Comparison of ENCODE assay signal across 11 cellular contexts in the genomic region with DNA sequence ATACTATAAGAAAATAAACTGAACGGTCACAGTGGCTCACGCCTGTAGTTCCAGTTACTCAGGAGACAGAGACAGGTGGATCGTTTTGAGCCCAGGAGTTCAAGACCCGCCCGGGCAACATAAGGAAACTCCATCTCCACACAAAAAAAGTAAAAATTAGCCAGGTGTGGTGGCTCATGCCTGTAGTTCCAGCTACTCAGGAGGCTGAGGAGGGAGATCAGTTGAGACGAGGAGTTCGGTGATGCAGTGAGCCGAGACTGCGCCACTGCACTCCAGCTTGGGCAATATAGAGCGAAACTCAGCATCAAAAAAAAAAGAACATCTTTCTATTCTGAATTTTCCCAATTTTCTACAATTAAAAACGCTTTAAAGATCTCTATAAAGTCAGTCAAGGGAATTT. TPM values are rescaled to one million over a fixed set of nuclear protein-coding genes. Genes with fewer than 3 reads are reported as not detected.
A peak's percentile ranks its signal among the peaks of the same experiment; 100 is the strongest.
DNase-seq lines count a peak whose midpoint lies in the region; ATAC-seq, FAIRE-seq and TF ChIP-seq lines count a peak whose summit lies in the region.
"Had no signal": no experiment of that assay in that cellular context is flagged by ENCODE, and none has a peak within 500 bp of the region (broad histone marks: within the 10 kb centered on the region; RNA-seq: fewer than 3 reads in every experiment).

No MANE protein-coding gene starts in this region.

- intact Hi-C loops in activated T-helper 1 cell treated with anti-CD3 and anti-CD28 coated beads, Interleukin-12 subunit alpha, Interleukin-12 subunit beta, Interleukin-2, Interleukin-4 antibody, amounts not matched to agents 30 ng/mL and 10 ng/mL and 1 ng/mL, durations not matched to agents 14 hours and 24 hours and 36 hours (cut with micrococcal nuclease): no loop called here
- intact Hi-C loops in left ventricle myocardium superior (cut with micrococcal nuclease): no loop called here

- no peak for TF ChIP-seq RAD21 in A549 (conservative IDR thresholded peaks at IDR 0.05 in 1 of 2, IDR thresholded peaks at IDR 0.05 in 1 of 2)

- CTCF ChIA-PET in A549 (lab: Yijun Ruan, JAX): interaction anchor here (0.6 to 3.5 kb wide), 5 partner anchors 12 to 319 kb away, joined by 3 to 10 read pairs (median 4); no protein-coding TSS in a partner anchor

- no peak for FAIRE-seq in A549 (lab: Jason Lieb, UNC)

- no peak for TF ChIP-seq POLR2A in A549 (IDR thresholded peaks at IDR 0.05; ENCODE audit: low read length)

- no peak for DNase-seq in A549 (ENCODE audit: low read depth in 1 of 2, low spot score in 1 of 2)
- DNase-seq in GM12864 (ENCODE audit: low read depth): no peak
- DNase-seq in activated T-helper 1 cell treated with anti-CD3 and anti-CD28 coated beads, Interleukin-12 subunit alpha, Interleukin-12 subunit beta, Interleukin-2, Interleukin-4 antibody, amounts not matched to agents 30 ng/mL and 10 ng/mL and 1 ng/mL, durations not matched to agents 14 hours and 24 hours and 36 hours (ENCODE audit: low spot score): no peak
- DNase-seq in memory B cell (ENCODE audit: low spot score in 2 of 2): no peak
- DNase-seq in NCI-H2171 treated with DMSO at 0.1 percent for 48 hours (lab: John Stamatoyannopoulos, UW): no peak
- DNase-seq in left ventricle myocardium superior: no peak
- no peak for DNase-seq in GF-D8 (lab: John Stamatoyannopoulos, UW)
- DNase-seq: NCI-H2029 had no signal

- H3K4me3 ChIP-seq in A549: no peak overlapping the region; the same call in 2 of the 3 replicates
- H3K4me3 ChIP-seq in GM12864 (ENCODE audit: low read depth, low read length): peak overlapping the region; percentile 98

- H3K27ac ChIP-seq in A549: peak overlapping the region in 1 of 2 experiments; percentile 98; a peak in 2 of 6 replicates

- peak overlapping the region; percentile 41 for H3K4me3 Mint-ChIP-seq in activated T-helper 1 cell treated with anti-CD3 and anti-CD28 coated beads, Interleukin-12 subunit alpha, Interleukin-12 subunit beta, Interleukin-2, Interleukin-4 antibody, amounts not matched to agents 30 ng/mL and 10 ng/mL and 1 ng/mL, durations not matched to agents 14 hours and 24 hours and 36 hours
- peak overlapping the region; percentile 100 for H3K4me3 Mint-ChIP-seq in memory B cell

- peaks cover 2% of the 10 kb centered on the region for H3K27me3 Mint-ChIP-seq in activated T-helper 1 cell treated with anti-CD3 and anti-CD28 coated beads, Interleukin-12 subunit alpha, Interleukin-12 subunit beta, Interleukin-2, Interleukin-4 antibody, amounts not matched to agents 30 ng/mL and 10 ng/mL and 1 ng/mL, durations not matched to agents 14 hours and 24 hours and 36 hours (ENCODE audit: insufficient read depth)
- no peaks in the 10 kb centered on the region for H3K27me3 Mint-ChIP-seq in memory B cell

- 85% methylated on average over 11 of the region's 11 CpGs for WGBS in A549 (ENCODE audit: missing lambda C conversion rate)

- POLR2A ChIA-PET in A549 (lab: Yijun Ruan, JAX): interaction anchor here (0.5 to 2.3 kb wide), 3 partner anchors 15 to 201 kb away, joined by 3 to 12 read pairs (median 3); a partner anchor contains a TSS

- H3K27ac Mint-ChIP-seq in activated T-helper 1 cell treated with anti-CD3 and anti-CD28 coated beads, Interleukin-12 subunit alpha, Interleukin-12 subunit beta, Interleukin-2, Interleukin-4 antibody, amounts not matched to agents 30 ng/mL and 10 ng/mL and 1 ng/mL, durations not matched to agents 14 hours and 24 hours and 36 hours: no peak overlapping the region
- peak overlapping the region; percentile 100 for H3K27ac Mint-ChIP-seq in memory B cell

- H3K4me1 ChIP-seq in A549: peaks cover 17% of the 10 kb centered on the region

- peaks cover 12% of the 10 kb centered on the region for H3K36me3 Mint-ChIP-seq in activated T-helper 1 cell treated with anti-CD3 and anti-CD28 coated beads, Interleukin-12 subunit alpha, Interleukin-12 subunit beta, Interleukin-2, Interleukin-4 antibody, amounts not matched to agents 30 ng/mL and 10 ng/mL and 1 ng/mL, durations not matched to agents 14 hours and 24 hours and 36 hours (ENCODE audit: low read depth)
- H3K36me3 Mint-ChIP-seq in memory B cell: peaks cover 17% of the 10 kb centered on the region

- H3K9me3 Mint-ChIP-seq in activated T-helper 1 cell treated with anti-CD3 and anti-CD28 coated beads, Interleukin-12 subunit alpha, Interleukin-12 subunit beta, Interleukin-2, Interleukin-4 antibody, amounts not matched to agents 30 ng/mL and 10 ng/mL and 1 ng/mL, durations not matched to agents 14 hours and 24 hours and 36 hours: no peaks in the 10 kb centered on the region
- peaks cover 6% of the 10 kb centered on the region for H3K9me3 Mint-ChIP-seq in memory B cell

- H3K4me1 Mint-ChIP-seq in activated T-helper 1 cell treated with anti-CD3 and anti-CD28 coated beads, Interleukin-12 subunit alpha, Interleukin-12 subunit beta, Interleukin-2, Interleukin-4 antibody, amounts not matched to agents 30 ng/mL and 10 ng/mL and 1 ng/mL, durations not matched to agents 14 hours and 24 hours and 36 hours (ENCODE audit: low read depth): peaks cover 42% of the 10 kb centered on the region
- H3K4me1 Mint-ChIP-seq in memory B cell: peaks cover 52% of the 10 kb centered on the region

- peak overlapping the region; percentile 97 for H3K4me2 ChIP-seq in A549

- TF ChIP-seq CTCF in A549 (IDR thresholded peaks at IDR 0.05) (no peak), GM12864 (IDR thresholded peaks at IDR 0.05; ENCODE audit: low read depth, low read length, missing control alignments) (no peak)

- H3K9me3 ChIP-seq in A549: no peaks in the 10 kb centered on the region
- H3K9me3 ChIP-seq: gastroesophageal sphincter had no signal

- no peak for TF ChIP-seq EP300 in A549 (IDR thresholded peaks at IDR 0.05)

- no peak for ATAC-seq in A549
- ATAC-seq in memory B cell (ENCODE audit: low read depth): no peak
- ATAC-seq in GM21576 (IDR thresholded peaks at IDR 0.05; ENCODE audit: unreplicated experiment): no peak
- ATAC-seq in left ventricle myocardium superior: no peak

TF ChIP-seq in A549, 52 proteins besides CTCF, POLR2A, EP300 and RAD21:
- TF ChIP-seq, protein P1, sequence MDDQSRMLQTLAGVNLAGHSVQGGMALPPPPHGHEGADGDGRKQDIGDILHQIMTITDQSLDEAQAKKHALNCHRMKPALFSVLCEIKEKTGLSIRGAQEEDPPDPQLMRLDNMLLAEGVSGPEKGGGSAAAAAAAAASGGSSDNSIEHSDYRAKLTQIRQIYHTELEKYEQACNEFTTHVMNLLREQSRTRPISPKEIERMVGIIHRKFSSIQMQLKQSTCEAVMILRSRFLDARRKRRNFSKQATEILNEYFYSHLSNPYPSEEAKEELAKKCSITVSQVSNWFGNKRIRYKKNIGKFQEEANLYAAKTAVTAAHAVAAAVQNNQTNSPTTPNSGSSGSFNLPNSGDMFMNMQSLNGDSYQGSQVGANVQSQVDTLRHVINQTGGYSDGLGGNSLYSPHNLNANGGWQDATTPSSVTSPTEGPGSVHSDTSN (IDR thresholded peaks at IDR 0.05): no peak
- TF ChIP-seq RNF2 (IDR thresholded peaks at IDR 0.05; ENCODE audit: borderline replicate concordance, low read depth) (no peak), CEBPB (IDR thresholded peaks at IDR 0.05) (no peak), FOXS1 (CRISPR knock-in tag; IDR thresholded peaks at IDR 0.05) (no peak), POLR2AphosphoS2 (conservative IDR thresholded peaks at IDR 0.05; ENCODE audit: low read length) (no peak), CBX8 (IDR thresholded peaks at IDR 0.05) (no peak), HOXB13 (CRISPR knock-in tag; IDR thresholded peaks at IDR 0.05; ENCODE audit: low read depth) (no peak), KDM1A (IDR thresholded peaks at IDR 0.05; ENCODE audit: low read depth) (no peak), ZSCAN20 (CRISPR knock-in tag; IDR thresholded peaks at IDR 0.05) (no peak)
- TF ChIP-seq, protein P2, sequence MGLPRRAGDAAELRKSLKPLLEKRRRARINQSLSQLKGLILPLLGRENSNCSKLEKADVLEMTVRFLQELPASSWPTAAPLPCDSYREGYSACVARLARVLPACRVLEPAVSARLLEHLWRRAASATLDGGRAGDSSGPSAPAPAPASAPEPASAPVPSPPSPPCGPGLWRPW (IDR thresholded peaks at IDR 0.05): no peak

RNA-seq across cellular contexts. Expression of a gene that starts 1.0 kb away (rescaled TPM):
- polyA plus RNA-seq in A549 (2011; rRNA removed) (84.5 and 88.1 TPM in 2 replicates), A549 (2017; fragmentation: RNase III; extraction: RNeasy Plus Mini Kit Qiagen cat#74134 plus additional on column Dnase treatment) (105 to 111 TPM (median 107 TPM) in 3 replicates)
- polyA plus RNA-seq in A549 (2012; cell fraction: cytosol; rRNA removed): 16.9 and 22.0 TPM in 2 replicates
- 6.4 and 8.1 TPM in 2 replicates for polyA plus RNA-seq in A549 (2012; cell fraction: nucleus; rRNA removed)
- 70.5 and 83.8 TPM in 2 replicates for polyA minus RNA-seq in A549 (2011; rRNA and poly(A)+ RNA removed)
- 75.4 and 85.7 TPM in 2 replicates for total RNA-seq in activated T-helper 1 cell treated with anti-CD3 and anti-CD28 coated beads, Interleukin-12 subunit alpha, Interleukin-12 subunit beta, Interleukin-2, Interleukin-4 antibody, amounts not matched to agents 30 ng/mL and 10 ng/mL and 1 ng/mL, durations not matched to agents 14 hours and 24 hours and 36 hours
- 79.0 TPM for total RNA-seq in left ventricle myocardium superior

RNA-seq across cellular contexts. Expression of a gene that starts 54.2 kb away (rescaled TPM):
- polyA plus RNA-seq in A549 (2011; rRNA removed) (not detected in 2 replicates), A549 (2017; fragmentation: RNase III; extraction: RNeasy Plus Mini Kit Qiagen cat#74134 plus additional on column Dnase treatment) (not detected in 3 replicates)
- not detected in 2 replicates for polyA plus RNA-seq in A549 (2012; cell fraction: cytosol; rRNA removed)
- not detected in 2 replicates for polyA plus RNA-seq in A549 (2012; cell fraction: nucleus; rRNA removed)
- not detected in 2 replicates for polyA minus RNA-seq in A549 (2011; rRNA and poly(A)+ RNA removed)
- total RNA-seq in activated T-helper 1 cell treated with anti-CD3 and anti-CD28 coated beads, Interleukin-12 subunit alpha, Interleukin-12 subunit beta, Interleukin-2, Interleukin-4 antibody, amounts not matched to agents 30 ng/mL and 10 ng/mL and 1 ng/mL, durations not matched to agents 14 hours and 24 hours and 36 hours: not detected in 2 replicates
- total RNA-seq in left ventricle myocardium superior: not detected
- total RNA-seq: gastroesophageal sphincter; T-helper 2 cell treated with Interferon-gamma antibody and Interleukin-4, amounts not matched to agents 100 ng/mL and 5 ng/mL, for 36 hours had no signal
